In the genomic region with DNA sequence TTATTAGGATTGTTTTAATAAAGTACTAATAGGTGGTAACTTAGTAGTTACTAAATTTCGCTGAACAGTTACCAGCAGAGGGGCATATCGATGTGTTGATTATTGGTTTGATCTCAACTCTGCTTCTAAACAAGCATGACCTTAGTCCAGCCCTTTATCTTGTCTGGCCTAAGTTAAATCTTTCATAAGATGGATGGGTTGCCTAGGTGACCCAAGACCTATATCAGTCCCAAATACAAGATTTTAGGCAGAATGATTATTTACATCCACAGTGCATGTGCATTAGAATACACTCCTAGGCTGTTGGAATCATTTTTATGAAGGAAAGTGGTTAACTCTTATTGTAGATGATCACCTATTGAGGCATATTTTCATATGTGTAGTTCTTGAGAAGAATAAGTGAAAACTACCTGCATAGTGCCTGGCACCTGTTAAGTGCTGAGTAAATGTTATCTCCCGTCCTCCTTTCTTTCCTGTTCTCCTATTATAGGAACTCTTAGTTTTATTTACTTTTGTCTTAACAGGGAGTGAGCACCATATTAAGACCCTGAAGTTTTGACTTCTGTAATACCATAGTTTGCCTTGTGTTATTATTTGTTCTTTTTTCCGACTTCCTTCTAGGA, we compare ENCODE assay signal across 8 cellular contexts. TPM values are rescaled to one million over a fixed set of nuclear protein-coding genes. Genes with fewer than 3 reads are reported as not detected.
DNase-seq lines count a peak whose midpoint lies in the region; ATAC-seq, FAIRE-seq and TF ChIP-seq lines count a peak whose summit lies in the region.

No MANE protein-coding gene starts in this region.

- POLR2A ChIA-PET in GM10248 (lab: Yijun Ruan, JAX): no interaction called here

- peak overlapping the region; percentile 98 for H3K9ac ChIP-seq in keratinocyte (ENCODE audit: control insufficient read depth, extremely low read depth, insufficient read depth, low read length)

- H3K36me3 ChIP-seq in keratinocyte (ENCODE audit: control insufficient read depth in 2 of 2, extremely low read depth in 1 of 2, insufficient read depth in 2 of 2, low read length in 2 of 2) (no peaks in the 10 kb centered on the region), thyroid gland (no peaks in the 10 kb centered on the region)

- H3K79me2 ChIP-seq in keratinocyte (ENCODE audit: control insufficient read depth, insufficient read depth, low read length): peaks cover 32% of the 10 kb centered on the region

- peaks cover 38% of the 10 kb centered on the region for H3K4me1 Mint-ChIP-seq in activated T-cell treated with anti-CD3 and anti-CD28 coated beads, Interleukin-2, amount 50 U/mL, for 4 hours (ENCODE audit: low read depth)
- peaks cover 41% of the 10 kb centered on the region for H3K4me1 Mint-ChIP-seq in activated T-helper 1 cell treated with anti-CD3 and anti-CD28 coated beads, Interleukin-12 subunit alpha, Interleukin-12 subunit beta, Interleukin-2, Interleukin-4 antibody, amounts not matched to agents 30 ng/mL and 10 ng/mL and 1 ng/mL, durations not matched to agents 14 hours and 24 hours and 36 hours (ENCODE audit: low read depth)

- no peak for FAIRE-seq in keratinocyte (lab: Jason Lieb, UNC)

- intact Hi-C loops in activated T-helper 1 cell treated with anti-CD3 and anti-CD28 coated beads, Interleukin-12 subunit alpha, Interleukin-12 subunit beta, Interleukin-2, Interleukin-4 antibody, amounts not matched to agents 30 ng/mL and 10 ng/mL and 1 ng/mL, durations not matched to agents 14 hours and 24 hours and 36 hours (cut with micrococcal nuclease): no loop called here
- intact Hi-C loops in thyroid gland (cut with DNase I): loop anchor here (10.0 kb wide), 1 partner anchor 54 kb away; no protein-coding TSS in a partner anchor

- H3K27ac ChIP-seq in keratinocyte (ENCODE audit: control insufficient read depth, insufficient read depth, low read length) (peak overlapping the region; percentile 93), thyroid gland (no peak overlapping the region)

- WGBS in thyroid gland, 2 donors: 58 to 61% methylated on average over 4 of the region's 4 CpGs

- no peak for ATAC-seq in activated T-cell treated with anti-CD3 and anti-CD28 coated beads, Interleukin-2, amount 50 U/mL, for 4 hours

- no peak overlapping the region for H2AFZ ChIP-seq in keratinocyte (ENCODE audit: control insufficient read depth, low read length)

- peak overlapping the region; percentile 83 for H3K4me2 ChIP-seq in keratinocyte (ENCODE audit: control insufficient read depth, extremely low read depth, insufficient read depth, low read depth, low read length)

- peak overlapping the region; percentile 66 to 81 (median 78) for H3K4me3 ChIP-seq in keratinocyte (ENCODE audit: control insufficient read depth in 2 of 3, extremely low read depth in 1 of 3, insufficient read depth in 2 of 3, low read depth in 1 of 3, low read length in 3 of 3)
- peak overlapping the region in 2 of 3 donors; percentile 74 to 99 for H3K4me3 ChIP-seq in thyroid gland (replicated peaks in 1 of 3)

- H3K27ac Mint-ChIP-seq in activated T-helper 1 cell treated with anti-CD3 and anti-CD28 coated beads, Interleukin-12 subunit alpha, Interleukin-12 subunit beta, Interleukin-2, Interleukin-4 antibody, amounts not matched to agents 30 ng/mL and 10 ng/mL and 1 ng/mL, durations not matched to agents 14 hours and 24 hours and 36 hours: peak overlapping the region; percentile 98

- CTCF ChIA-PET in GM10248 (lab: Yijun Ruan, JAX): interaction anchor here (1.5 kb wide), 1 partner anchor 130 kb away, joined by 4 read pairs; no protein-coding TSS in a partner anchor

- no peaks in the 10 kb centered on the region for H4K20me1 ChIP-seq in keratinocyte (ENCODE audit: control insufficient read depth, extremely low read depth, insufficient read depth, low read length)

- H3K9me3 ChIP-seq in keratinocyte (ENCODE audit: control insufficient read depth, low read depth, low read length): no peaks in the 10 kb centered on the region
- H3K9me3 ChIP-seq in thyroid gland: no peaks in the 10 kb centered on the region

- no peak for TF ChIP-seq POLR2A in thyroid gland (IDR thresholded peaks at IDR 0.05)

- H3K27me3 ChIP-seq in keratinocyte (ENCODE audit: control insufficient read depth, extremely low read depth, insufficient read depth, low read length): no peaks in the 10 kb centered on the region
- H3K27me3 ChIP-seq in thyroid gland: no peaks in the 10 kb centered on the region

- H3K9me1 ChIP-seq in keratinocyte (ENCODE audit: control insufficient read depth, extremely low read depth, insufficient read depth, low read length): no peaks in the 10 kb centered on the region

- TF ChIP-seq CTCF in keratinocyte (optimal IDR thresholded peaks at IDR 0.05 in 1 of 3, IDR thresholded peaks at IDR 0.05 in 1 of 3, conservative IDR thresholded peaks at IDR 0.05 in 1 of 3; ENCODE audit: extremely low read depth in 1 of 3, insufficient read depth in 2 of 3, low read length in 3 of 3): no peak
- TF ChIP-seq CTCF in thyroid gland (IDR thresholded peaks at IDR 0.05): no peak
- TF ChIP-seq CTCF in GM10248 (IDR thresholded peaks at IDR 0.05; ENCODE audit: control extremely low read depth, extremely low read depth, low read depth, missing control alignments): no peak

- H3K36me3 Mint-ChIP-seq in activated T-cell treated with anti-CD3 and anti-CD28 coated beads, Interleukin-2, amount 50 U/mL, for 4 hours (ENCODE audit: insufficient read depth): no peaks in the 10 kb centered on the region
- peaks cover 12% of the 10 kb centered on the region for H3K36me3 Mint-ChIP-seq in activated T-helper 1 cell treated with anti-CD3 and anti-CD28 coated beads, Interleukin-12 subunit alpha, Interleukin-12 subunit beta, Interleukin-2, Interleukin-4 antibody, amounts not matched to agents 30 ng/mL and 10 ng/mL and 1 ng/mL, durations not matched to agents 14 hours and 24 hours and 36 hours (ENCODE audit: low read depth)

- H3K4me3 Mint-ChIP-seq in activated T-cell treated with anti-CD3 and anti-CD28 coated beads, Interleukin-2, amount 50 U/mL, for 4 hours: peak overlapping the region; percentile 96
- H3K4me3 Mint-ChIP-seq in activated T-helper 1 cell treated with anti-CD3 and anti-CD28 coated beads, Interleukin-12 subunit alpha, Interleukin-12 subunit beta, Interleukin-2, Interleukin-4 antibody, amounts not matched to agents 30 ng/mL and 10 ng/mL and 1 ng/mL, durations not matched to agents 14 hours and 24 hours and 36 hours: peak overlapping the region; percentile 98

- no peaks in the 10 kb centered on the region for H3K9me3 Mint-ChIP-seq in activated T-cell treated with anti-CD3 and anti-CD28 coated beads, Interleukin-2, amount 50 U/mL, for 4 hours
- H3K9me3 Mint-ChIP-seq in activated T-helper 1 cell treated with anti-CD3 and anti-CD28 coated beads, Interleukin-12 subunit alpha, Interleukin-12 subunit beta, Interleukin-2, Interleukin-4 antibody, amounts not matched to agents 30 ng/mL and 10 ng/mL and 1 ng/mL, durations not matched to agents 14 hours and 24 hours and 36 hours: no peaks in the 10 kb centered on the region

- no peak for DNase-seq in activated T-cell treated with anti-CD3 and anti-CD28 coated beads, Interleukin-2, amount 50 U/mL, for 4 hours
- no peak for DNase-seq in activated T-cell treated with anti-CD3 and anti-CD28 coated beads, Interleukin-2, amount 50 U/mL, for 48 hours
- no peak for DNase-seq in activated T-helper 1 cell treated with anti-CD3 and anti-CD28 coated beads, Interleukin-12 subunit alpha, Interleukin-12 subunit beta, Interleukin-2, Interleukin-4 antibody, amounts not matched to agents 30 ng/mL and 10 ng/mL and 1 ng/mL, durations not matched to agents 14 hours and 24 hours and 36 hours (ENCODE audit: low spot score)
- DNase-seq in keratinocyte (ENCODE audit: low read depth, low spot score): no peak
- DNase-seq in thyroid gland: no peak
- no peak for DNase-seq in GM10248 (ENCODE audit: extremely low spot score)
- no peak for DNase-seq in NCI-H2196 (lab: John Stamatoyannopoulos, UW; ENCODE audit: unreplicated experiment)
- DNase-seq in NCI-H2081 treated with DMSO at 0.1 percent for 48 hours (lab: John Stamatoyannopoulos, UW): no peak

- dilution Hi-C loops in keratinocyte (cut with MboI; ENCODE audit: extremely low pct_ligation_motif_present, low sequenced_read_pairs): no loop called here

- peaks cover 7% of the 10 kb centered on the region for H3K4me1 ChIP-seq in keratinocyte (ENCODE audit: control insufficient read depth, extremely low read depth, insufficient read depth, low read length)
- H3K4me1 ChIP-seq in thyroid gland: peaks cover 0 to 11% of the 10 kb centered on the region in 2 donors

- H3K27me3 Mint-ChIP-seq in activated T-cell treated with anti-CD3 and anti-CD28 coated beads, Interleukin-2, amount 50 U/mL, for 4 hours (ENCODE audit: low read depth): no peaks in the 10 kb centered on the region
- H3K27me3 Mint-ChIP-seq in activated T-helper 1 cell treated with anti-CD3 and anti-CD28 coated beads, Interleukin-12 subunit alpha, Interleukin-12 subunit beta, Interleukin-2, Interleukin-4 antibody, amounts not matched to agents 30 ng/mL and 10 ng/mL and 1 ng/mL, durations not matched to agents 14 hours and 24 hours and 36 hours (ENCODE audit: insufficient read depth): no peaks in the 10 kb centered on the region

RNA-seq across cellular contexts. Expression of gene HSF2, which starts 1.1 kb away (rescaled TPM):
- 10 to 100 TPM; 15.2 to 19.1 (median 18.0) TPM for total RNA-seq in activated T-cell treated with anti-CD3 and anti-CD28 coated beads, Interleukin-2, amount 50 U/mL, for 4 hours
- total RNA-seq in activated T-helper 1 cell treated with anti-CD3 and anti-CD28 coated beads, Interleukin-12 subunit alpha, Interleukin-12 subunit beta, Interleukin-2, Interleukin-4 antibody, amounts not matched to agents 30 ng/mL and 10 ng/mL and 1 ng/mL, durations not matched to agents 14 hours and 24 hours and 36 hours: 14.7 and 15.3 TPM in 2 replicates
- 12.3 to 22.5 TPM (median 16.4 TPM) in 3 replicates for polyA plus RNA-seq in keratinocyte
- polyA plus RNA-seq in keratinocyte (2011; ENCODE audit: low read depth): 11.7 TPM
- 7.5 and 16.2 TPM in 2 replicates for polyA plus RNA-seq in keratinocyte (2011; cell fraction: cytosol; rRNA removed)
- 23.5 and 23.8 TPM in 2 replicates for polyA plus RNA-seq in keratinocyte (2011; cell fraction: nucleus; rRNA removed)
- polyA plus RNA-seq in keratinocyte (2012; ENCODE audit: low replicate concordance): 6.3 and 9.5 TPM in 2 replicates
- polyA minus RNA-seq in keratinocyte: 4.2 to 19.2 TPM (median 8.3 TPM) in 3 replicates
- polyA minus RNA-seq in keratinocyte (2011; cell fraction: cytosol; rRNA and poly(A)+ RNA removed): 3.3 TPM
- polyA minus RNA-seq in keratinocyte (2011; cell fraction: nucleus; rRNA and poly(A)+ RNA removed): 5.6 and 17.8 TPM in 2 replicates
- 10 to 100 TPM; 14.0 to 28.8 (median 20.1) TPM for total RNA-seq in thyroid gland
